ENCODE assay signal across 26 cellular contexts in the genomic region with DNA sequence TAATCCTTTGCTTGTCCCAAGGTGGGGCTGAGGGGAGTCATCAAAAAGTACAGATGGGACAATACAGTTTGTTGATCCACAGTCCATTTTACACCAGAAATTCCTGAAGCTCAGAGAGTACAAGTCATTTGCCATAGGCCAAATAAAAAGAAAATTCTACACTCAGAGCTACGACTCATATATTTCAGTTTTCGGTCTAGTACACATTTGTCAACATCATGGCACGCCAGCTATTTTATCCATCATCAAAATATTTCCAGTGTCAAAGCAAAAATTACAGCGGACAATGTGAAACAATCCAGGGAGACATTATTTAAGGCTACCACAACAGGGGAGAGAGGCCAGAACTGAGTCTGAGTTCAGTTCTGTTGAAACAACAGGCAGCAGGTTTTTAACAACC.
DNase-seq lines count a peak whose midpoint lies in the region; ATAC-seq, FAIRE-seq and TF ChIP-seq lines count a peak whose summit lies in the region.
"Had no signal": no experiment of that assay in that cellular context is flagged by ENCODE, and none has a peak within 500 bp of the region (broad histone marks: within the 10 kb centered on the region; RNA-seq: fewer than 3 reads in every experiment).

No MANE protein-coding gene starts in this region.

- H3K36me3 Mint-ChIP-seq in osteocyte (ENCODE audit: unreplicated experiment): no peaks in the 10 kb centered on the region
- no peaks in the 10 kb centered on the region for H3K36me3 Mint-ChIP-seq in naive thymus-derived CD8-positive, alpha-beta T cell
- H3K36me3 Mint-ChIP-seq: CD8-positive, alpha-beta memory T cell had no signal

- no peak for TF ChIP-seq CTCF in fibroblast of pulmonary artery (IDR thresholded peaks at IDR 0.05; ENCODE audit: low read length, missing control alignments)
- no peak for TF ChIP-seq CTCF in osteocyte (IDR thresholded peaks at IDR 0.05)

- no peak overlapping the region for H3K4me3 ChIP-seq in SK-N-MC
- no peak overlapping the region for H3K4me3 ChIP-seq in fibroblast of pulmonary artery (replicated peaks; ENCODE audit: low read depth, low read length)
- H3K4me3 ChIP-seq: colonic mucosa, HAP-1, prostate gland, suprapubic skin had no signal

- no peak overlapping the region for H3K4me3 Mint-ChIP-seq in osteocyte (ENCODE audit: unreplicated experiment)
- no peak overlapping the region for H3K4me3 Mint-ChIP-seq in naive thymus-derived CD8-positive, alpha-beta T cell
- H3K4me3 Mint-ChIP-seq: activated CD4-positive, alpha-beta T cell treated with anti-CD3 and anti-CD28 coated beads for 36 hours; activated CD8-positive, alpha-beta T cell treated with anti-CD3 and anti-CD28 coated beads, Interleukin-2, amount 10 ng/mL, durations not matched to agents 7 days and 5 days; CD8-positive, alpha-beta memory T cell had no signal

- H3K4me1 Mint-ChIP-seq in osteocyte (ENCODE audit: unreplicated experiment): peaks cover 17% of the 10 kb centered on the region
- no peaks in the 10 kb centered on the region for H3K4me1 Mint-ChIP-seq in naive thymus-derived CD8-positive, alpha-beta T cell
- H3K4me1 Mint-ChIP-seq: activated CD4-positive, alpha-beta T cell treated with anti-CD3 and anti-CD28 coated beads for 36 hours; CD8-positive, alpha-beta memory T cell had no signal

- H3K9me3 ChIP-seq in SK-N-MC (ENCODE audit: low read depth, low read length): no peaks in the 10 kb centered on the region
- H3K9me3 ChIP-seq: colonic mucosa, HAP-1, prostate gland, suprapubic skin had no signal

- H3K27me3 Mint-ChIP-seq in osteocyte (ENCODE audit: unreplicated experiment): no peaks in the 10 kb centered on the region
- H3K27me3 Mint-ChIP-seq in naive thymus-derived CD8-positive, alpha-beta T cell: no peaks in the 10 kb centered on the region
- H3K27me3 Mint-ChIP-seq: activated CD4-positive, alpha-beta T cell treated with anti-CD3 and anti-CD28 coated beads for 36 hours; CD8-positive, alpha-beta memory T cell had no signal

- no peak for ATAC-seq in naive thymus-derived CD8-positive, alpha-beta T cell
- ATAC-seq: activated CD4-positive, alpha-beta T cell treated with anti-CD3 and anti-CD28 coated beads for 36 hours; activated CD8-positive, alpha-beta T cell treated with anti-CD3 and anti-CD28 coated beads, Interleukin-2, amount 10 ng/mL, durations not matched to agents 7 days and 5 days; HepG2; left ventricle myocardium superior had no signal

- no peak overlapping the region for H3K9ac ChIP-seq in SK-N-MC (ENCODE audit: insufficient read length)

- DNase-seq in EL: peak; percentile 47
- no peak for DNase-seq in SK-N-MC (ENCODE audit: low read depth, low spot score)
- peak; percentile 3 for DNase-seq in fibroblast of pulmonary artery (ENCODE audit: low read depth)
- DNase-seq in osteocyte (ENCODE audit: extremely low spot score, unreplicated experiment): no peak
- DNase-seq in HUDEP-2 (lab: John Stamatoyannopoulos, UW; ENCODE audit: unreplicated experiment in 76 of 76): no peak
- no peak for DNase-seq in RCC 7860 (ENCODE audit: low spot score)
- no peak for DNase-seq in naive thymus-derived CD8-positive, alpha-beta T cell
- DNase-seq: activated CD4-positive, alpha-beta T cell treated with anti-CD3 and anti-CD28 coated beads for 36 hours; activated CD8-positive, alpha-beta T cell treated with anti-CD3 and anti-CD28 coated beads, Interleukin-2, amount 10 ng/mL, durations not matched to agents 7 days and 5 days; activated naive CD4-positive, alpha-beta T cell treated with anti-CD3 and anti-CD28 coated beads, Interleukin-2, amount 50 U/mL, for 16 hours; amygdala; CD8-positive, alpha-beta memory T cell; colonic mucosa; effector CD4-positive, alpha-beta T cell; islet precursor cell; Karpas-422; left ventricle myocardium superior; NCI-H1436; NCI-H345; stimulated activated naive CD4-positive, alpha-beta T cell; SW 1271 had no signal

- peak overlapping the region; percentile 91 for H3K27ac ChIP-seq in SK-N-MC
- H3K27ac ChIP-seq: colonic mucosa, prostate gland, suprapubic skin had no signal

- POLR2A ChIA-PET in naive thymus-derived CD8-positive, alpha-beta T cell (lab: Charles Lee): no interaction called here

- H3K27ac Mint-ChIP-seq in osteocyte (ENCODE audit: unreplicated experiment): peak overlapping the region; percentile 74
- no peak overlapping the region for H3K27ac Mint-ChIP-seq in naive thymus-derived CD8-positive, alpha-beta T cell
- H3K27ac Mint-ChIP-seq: activated CD4-positive, alpha-beta T cell treated with anti-CD3 and anti-CD28 coated beads for 36 hours; activated CD8-positive, alpha-beta T cell treated with anti-CD3 and anti-CD28 coated beads, Interleukin-2, amount 10 ng/mL, durations not matched to agents 7 days and 5 days; activated T-helper 2 cell treated with anti-CD3 and anti-CD28 coated beads, Interferon-gamma antibody, Interleukin-2, Interleukin-4, amounts not matched to agents 10 μg/mL and 5 μg/mL and 100 μg/mL, durations not matched to agents 14 hours and 24 hours and 36 hours; CD8-positive, alpha-beta memory T cell had no signal

- no peak for FAIRE-seq in RCC 7860 (lab: Jason Lieb, UNC)
- FAIRE-seq: HepG2 had no signal

- no peaks in the 10 kb centered on the region for H3K9me3 Mint-ChIP-seq in osteocyte (ENCODE audit: unreplicated experiment)
- peaks cover 0 to 6% (median 0%) of the 10 kb centered on the region in 9 donors for H3K9me3 Mint-ChIP-seq in naive thymus-derived CD8-positive, alpha-beta T cell
- H3K9me3 Mint-ChIP-seq: activated T-helper 2 cell treated with anti-CD3 and anti-CD28 coated beads, Interferon-gamma antibody, Interleukin-2, Interleukin-4, amounts not matched to agents 10 μg/mL and 5 μg/mL and 100 μg/mL, durations not matched to agents 14 hours and 24 hours and 36 hours had no signal

- no peaks in the 10 kb centered on the region for H3K36me3 ChIP-seq in SK-N-MC (ENCODE audit: insufficient read depth, low read length)
- H3K36me3 ChIP-seq: colonic mucosa, HAP-1, prostate gland, suprapubic skin had no signal

Comparison
In these comparisons a context has a peak if more than half of its experiments do, and no peak if none do; other contexts are left out.
1. DNase-seq: peak in EL (single experiment) and fibroblast of pulmonary artery (single experiment); none in SK-N-MC (single experiment), osteocyte (single experiment), HUDEP-2 (0 of 76), RCC 7860 (single experiment) and naive thymus-derived CD8-positive, alpha-beta T cell (0 of 10).